ENCODE assay signal across 10 cellular contexts in genomic region chr12:68899251-68899771, GRCh38.
DNase-seq lines count a peak whose midpoint lies in the region; TF ChIP-seq lines count a peak whose summit lies in the region.
"Had no signal": no experiment of that assay in that cellular context is flagged by ENCODE, and none has a peak within 500 bp of the region (broad histone marks: within the 10 kb centered on the region; RNA-seq: fewer than 3 reads in every experiment).

No MANE protein-coding gene starts in this region.

- no peak overlapping the region for H3K27ac ChIP-seq in 22Rv1

- H3K4me3 ChIP-seq in HFF-Myc (replicated peaks; ENCODE audit: low read depth, low read length), result no peak overlapping the region

- TF ChIP-seq CTCF in 22Rv1 (IDR thresholded peaks at IDR 0.05) (peak; percentile 83), HFF-Myc (IDR thresholded peaks at IDR 0.05; ENCODE audit: low read depth, low read length, missing control alignments) (peak; percentile 55), GM20000 (IDR thresholded peaks at IDR 0.05; ENCODE audit: extremely low read depth, missing control alignments) (no peak)

- DNase-seq in HFF-Myc (ENCODE audit: extremely low read depth, low read depth) (peak; percentile 45), amniotic stem cell (lab: John Stamatoyannopoulos, UW) (peak; percentile 36), left kidney (ENCODE audit: low read depth, low spot score) (peak; percentile 30), GM20000 (ENCODE audit: low spot score) (no peak), NCI-H2107 (lab: John Stamatoyannopoulos, UW) (no peak), NCI-H2107 treated with DMSO at 0.1 percent for 48 hours (lab: John Stamatoyannopoulos, UW; ENCODE audit: unreplicated experiment) (no peak), AML-193 (lab: John Stamatoyannopoulos, UW) (no peak)
- DNase-seq: activated naive CD8-positive, alpha-beta T cell treated with anti-CD3 and anti-CD28 coated beads, Interleukin-2, amount 10 ng/mL, durations not matched to agents 7 days and 5 days; immature natural killer cell had no signal

Comparison
In these comparisons a context has a peak if more than half of its experiments do, and no peak if none do; other contexts are left out.
1. DNase-seq: peak in HFF-Myc (single experiment), amniotic stem cell (single experiment) and left kidney (single experiment); none in GM20000 (single experiment), NCI-H2107 (single experiment), NCI-H2107 treated with DMSO at 0.1 percent for 48 hours (single experiment) and AML-193 (0 of 2).